ENCODE assay signal across 18 cellular contexts in genomic region chr14:38762436-38762835, GRCh38.
"Had no signal": no experiment of that assay in that cellular context is flagged by ENCODE, and none has a peak within 500 bp of the region (broad histone marks: within the 10 kb centered on the region; RNA-seq: fewer than 3 reads in every experiment).

No MANE protein-coding gene starts in this region.

- H3K27me3 ChIP-seq: cardiac muscle cell, dorsolateral prefrontal cortex, tibial artery had no signal

- H3K9me3 ChIP-seq: tibial artery had no signal

- H3K27ac ChIP-seq: cardiac muscle cell, dorsolateral prefrontal cortex, epithelial cell of prostate, tibial artery had no signal

- ATAC-seq: left lobe of liver had no signal

- DNase-seq: activated B cell treated with CpG ODN at 0.5 μM for 24 hours; activated CD4-positive, alpha-beta memory T cell treated with anti-CD3 and anti-CD28 coated beads for 36 hours; activated CD4-positive, alpha-beta T cell treated with anti-CD3 and anti-CD28 coated beads for 4 hours; activated T-cell treated with anti-CD3 and anti-CD28 coated beads for 4 hours; dorsolateral prefrontal cortex; foreskin melanocyte; hypothalamus; kidney; nephron progenitor cell; occipital lobe; stimulated activated CD4-positive, alpha-beta T cell treated with anti-CD3 and anti-CD28 coated beads, Interleukin-12 subunit alpha, Interleukin-12 subunit beta, amount 100 ng/mL, for 4 hours; stimulated activated CD4-positive, alpha-beta T cell treated with anti-CD3 and anti-CD28 coated beads, Interleukin-2, amount 100 ng/mL, for 24 hours; stimulated activated naive CD4-positive, alpha-beta T cell treated with Interleukin-2 at 50 U/mL for 16 hours; tibial artery had no signal

- H3K36me3 ChIP-seq: cardiac muscle cell, tibial artery had no signal

- H3K4me3 ChIP-seq: cardiac muscle cell, dorsolateral prefrontal cortex, lung, tibial artery had no signal
